ENCODE assay signal across 8 cellular contexts in the genomic region with DNA sequence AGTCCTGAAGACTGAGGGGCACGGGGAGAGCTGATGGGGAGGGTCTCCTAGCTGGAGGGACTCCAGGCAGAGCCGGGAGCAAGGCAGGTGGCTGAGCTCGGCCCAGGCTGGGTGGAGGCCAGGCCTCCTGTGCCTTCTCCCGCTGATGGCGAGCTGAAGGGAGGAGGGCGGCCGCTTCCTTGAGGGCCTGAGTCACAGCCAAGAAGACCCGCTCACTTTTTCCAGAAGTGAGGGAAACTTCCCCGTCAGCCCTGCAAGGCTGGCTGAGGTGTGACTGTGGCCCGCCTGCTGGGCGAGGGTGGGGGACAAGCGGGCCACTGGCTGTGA.
A peak's percentile ranks its signal among the peaks of the same experiment; 100 is the strongest.
DNase-seq lines count a peak whose midpoint lies in the region.

No MANE protein-coding gene starts in this region.

- no peaks in the 10 kb centered on the region for H3K36me3 ChIP-seq in iPS-15b (ENCODE audit: control insufficient read depth, insufficient read depth, low read length)

- H3K9me3 ChIP-seq in iPS-15b (ENCODE audit: control insufficient read depth, insufficient read depth, low read length), result no peaks in the 10 kb centered on the region

- H3K4me3 ChIP-seq in iPS-15b (ENCODE audit: low read depth, low read length), result peak overlapping the region; percentile 13

- H3K4me1 ChIP-seq in iPS-15b (ENCODE audit: control insufficient read depth, insufficient read depth, low read length), result peaks cover 7% of the 10 kb centered on the region

- peak overlapping the region; percentile 70 for H3K9ac ChIP-seq in iPS-15b (ENCODE audit: low read depth, low read length)

- DNase-seq in NCI-H2196 (lab: John Stamatoyannopoulos, UW; ENCODE audit: unreplicated experiment), result peak; percentile 65
- DNase-seq in NCI-H2196 treated with DMSO at 0.1 percent for 48 hours (lab: John Stamatoyannopoulos, UW; ENCODE audit: unreplicated experiment), result no peak
- peak; percentile 23 for DNase-seq in activated T-cell treated with anti-CD3 and anti-CD28 coated beads for 4 hours
- DNase-seq in stimulated activated CD4-positive, alpha-beta T cell treated with anti-CD3 and anti-CD28 coated beads, Interleukin-1b, Interleukin-23, amount 100 ng/mL, for 24 hours (ENCODE audit: low read depth in 4 of 4, low spot score in 1 of 4), result peak in 3 of 4 experiments; percentile 28 to 56 (median 46)
- DNase-seq in NCI-H1048 (lab: John Stamatoyannopoulos, UW), result no peak
- DNase-seq in globus pallidus (ENCODE audit: low spot score), result no peak
- DNase-seq in putamen (ENCODE audit: low spot score), result no peak

- H3K27me3 ChIP-seq in iPS-15b (ENCODE audit: control insufficient read depth, insufficient read depth, low read length), result peaks cover 3% of the 10 kb centered on the region

Comparison
In these comparisons a context has a peak if more than half of its experiments do, and no peak if none do; other contexts are left out.
1. DNase-seq: peak in NCI-H2196 (single experiment), activated T-cell treated with anti-CD3 and anti-CD28 coated beads for 4 hours (single experiment) and stimulated activated CD4-positive, alpha-beta T cell treated with anti-CD3 and anti-CD28 coated beads, Interleukin-1b, Interleukin-23, amount 100 ng/mL, for 24 hours (3 of 4); none in NCI-H2196 treated with DMSO at 0.1 percent for 48 hours (single experiment), NCI-H1048 (single experiment), globus pallidus (single experiment) and putamen (single experiment).